ENCODE assay signal across 1 cellular context in genomic region chr16:28597692-28598261, GRCh38.
TF ChIP-seq lines count a peak whose summit lies in the region.

No MANE protein-coding gene starts in this region.

TF ChIP-seq in HepG2, 621 proteins besides CTCF, POLR2A, EP300 and RAD21 (continued from another document and continues in another):
- peak; percentile 17 for TF ChIP-seq ZNF407 (CRISPR knock-in tag; IDR thresholded peaks at IDR 0.05; ENCODE audit: not compliant biosample characterization)
- TF ChIP-seq KLF15 (CRISPR knock-in tag; IDR thresholded peaks at IDR 0.05; ENCODE audit: borderline replicate concordance), result 0 out of 2 replicates have a peak, but pooled peaks have one; percentile 19
- no peak for TF ChIP-seq ZNF256 (CRISPR knock-in tag; conservative IDR thresholded peaks at IDR 0.05)
- TF ChIP-seq REXO4 (CRISPR knock-in tag; IDR thresholded peaks at IDR 0.05; ENCODE audit: borderline replicate concordance), result no peak
- peak; percentile 59; the same call in 1 of the 2 replicates for TF ChIP-seq ZNF350 (CRISPR knock-in tag; IDR thresholded peaks at IDR 0.05; ENCODE audit: borderline replicate concordance, low read depth)
- TF ChIP-seq ZNF235 (CRISPR knock-in tag; IDR thresholded peaks at IDR 0.05; ENCODE audit: borderline replicate concordance), result no peak
- TF ChIP-seq ATF1 (CRISPR knock-in tag; IDR thresholded peaks at IDR 0.05), result no peak
- TF ChIP-seq SAP130 (CRISPR knock-in tag; IDR thresholded peaks at IDR 0.05; ENCODE audit: low read depth), result peak; percentile 46; the same call in 1 of the 2 replicates
- TF ChIP-seq BRD4 (CRISPR knock-in tag; IDR thresholded peaks at IDR 0.05), result no peak
- TF ChIP-seq HIVEP1 (CRISPR knock-in tag; IDR thresholded peaks at IDR 0.05), result 0 out of 2 replicates have a peak, but pooled peaks have one; percentile 21
- TF ChIP-seq ZNF343 (CRISPR knock-in tag; IDR thresholded peaks at IDR 0.05), result no peak
- no peak for TF ChIP-seq CREM (IDR thresholded peaks at IDR 0.05)
- no peak for TF ChIP-seq CREM (CRISPR knock-in tag; IDR thresholded peaks at IDR 0.05)
- TF ChIP-seq, protein P1, sequence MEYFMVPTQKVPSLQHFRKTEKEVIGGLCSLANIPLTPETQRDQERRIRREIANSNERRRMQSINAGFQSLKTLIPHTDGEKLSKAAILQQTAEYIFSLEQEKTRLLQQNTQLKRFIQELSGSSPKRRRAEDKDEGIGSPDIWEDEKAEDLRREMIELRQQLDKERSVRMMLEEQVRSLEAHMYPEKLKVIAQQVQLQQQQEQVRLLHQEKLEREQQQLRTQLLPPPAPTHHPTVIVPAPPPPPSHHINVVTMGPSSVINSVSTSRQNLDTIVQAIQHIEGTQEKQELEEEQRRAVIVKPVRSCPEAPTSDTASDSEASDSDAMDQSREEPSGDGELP (IDR thresholded peaks at IDR 0.05; ENCODE audit: borderline replicate concordance, low read depth), result no peak
- TF ChIP-seq, protein P2, sequence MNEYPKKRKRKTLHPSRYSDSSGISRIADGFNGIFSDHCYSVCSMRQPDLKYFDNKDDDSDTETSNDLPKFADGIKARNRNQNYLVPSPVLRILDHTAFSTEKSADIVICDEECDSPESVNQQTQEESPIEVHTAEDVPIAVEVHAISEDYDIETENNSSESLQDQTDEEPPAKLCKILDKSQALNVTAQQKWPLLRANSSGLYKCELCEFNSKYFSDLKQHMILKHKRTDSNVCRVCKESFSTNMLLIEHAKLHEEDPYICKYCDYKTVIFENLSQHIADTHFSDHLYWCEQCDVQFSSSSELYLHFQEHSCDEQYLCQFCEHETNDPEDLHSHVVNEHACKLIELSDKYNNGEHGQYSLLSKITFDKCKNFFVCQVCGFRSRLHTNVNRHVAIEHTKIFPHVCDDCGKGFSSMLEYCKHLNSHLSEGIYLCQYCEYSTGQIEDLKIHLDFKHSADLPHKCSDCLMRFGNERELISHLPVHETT (CRISPR knock-in tag; conservative IDR thresholded peaks at IDR 0.05), result no peak
- TF ChIP-seq IRX3 (CRISPR knock-in tag; IDR thresholded peaks at IDR 0.05; ENCODE audit: borderline replicate concordance, low read depth), result no peak
- TF ChIP-seq, protein P3, sequence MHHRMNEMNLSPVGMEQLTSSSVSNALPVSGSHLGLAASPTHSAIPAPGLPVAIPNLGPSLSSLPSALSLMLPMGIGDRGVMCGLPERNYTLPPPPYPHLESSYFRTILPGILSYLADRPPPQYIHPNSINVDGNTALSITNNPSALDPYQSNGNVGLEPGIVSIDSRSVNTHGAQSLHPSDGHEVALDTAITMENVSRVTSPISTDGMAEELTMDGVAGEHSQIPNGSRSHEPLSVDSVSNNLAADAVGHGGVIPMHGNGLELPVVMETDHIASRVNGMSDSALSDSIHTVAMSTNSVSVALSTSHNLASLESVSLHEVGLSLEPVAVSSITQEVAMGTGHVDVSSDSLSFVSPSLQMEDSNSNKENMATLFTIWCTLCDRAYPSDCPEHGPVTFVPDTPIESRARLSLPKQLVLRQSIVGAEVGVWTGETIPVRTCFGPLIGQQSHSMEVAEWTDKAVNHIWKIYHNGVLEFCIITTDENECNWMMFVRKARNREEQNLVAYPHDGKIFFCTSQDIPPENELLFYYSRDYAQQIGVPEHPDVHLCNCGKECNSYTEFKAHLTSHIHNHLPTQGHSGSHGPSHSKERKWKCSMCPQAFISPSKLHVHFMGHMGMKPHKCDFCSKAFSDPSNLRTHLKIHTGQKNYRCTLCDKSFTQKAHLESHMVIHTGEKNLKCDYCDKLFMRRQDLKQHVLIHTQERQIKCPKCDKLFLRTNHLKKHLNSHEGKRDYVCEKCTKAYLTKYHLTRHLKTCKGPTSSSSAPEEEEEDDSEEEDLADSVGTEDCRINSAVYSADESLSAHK (CRISPR knock-in tag; IDR thresholded peaks at IDR 0.05; ENCODE audit: borderline replicate concordance), result no peak
- TF ChIP-seq, protein P4, sequence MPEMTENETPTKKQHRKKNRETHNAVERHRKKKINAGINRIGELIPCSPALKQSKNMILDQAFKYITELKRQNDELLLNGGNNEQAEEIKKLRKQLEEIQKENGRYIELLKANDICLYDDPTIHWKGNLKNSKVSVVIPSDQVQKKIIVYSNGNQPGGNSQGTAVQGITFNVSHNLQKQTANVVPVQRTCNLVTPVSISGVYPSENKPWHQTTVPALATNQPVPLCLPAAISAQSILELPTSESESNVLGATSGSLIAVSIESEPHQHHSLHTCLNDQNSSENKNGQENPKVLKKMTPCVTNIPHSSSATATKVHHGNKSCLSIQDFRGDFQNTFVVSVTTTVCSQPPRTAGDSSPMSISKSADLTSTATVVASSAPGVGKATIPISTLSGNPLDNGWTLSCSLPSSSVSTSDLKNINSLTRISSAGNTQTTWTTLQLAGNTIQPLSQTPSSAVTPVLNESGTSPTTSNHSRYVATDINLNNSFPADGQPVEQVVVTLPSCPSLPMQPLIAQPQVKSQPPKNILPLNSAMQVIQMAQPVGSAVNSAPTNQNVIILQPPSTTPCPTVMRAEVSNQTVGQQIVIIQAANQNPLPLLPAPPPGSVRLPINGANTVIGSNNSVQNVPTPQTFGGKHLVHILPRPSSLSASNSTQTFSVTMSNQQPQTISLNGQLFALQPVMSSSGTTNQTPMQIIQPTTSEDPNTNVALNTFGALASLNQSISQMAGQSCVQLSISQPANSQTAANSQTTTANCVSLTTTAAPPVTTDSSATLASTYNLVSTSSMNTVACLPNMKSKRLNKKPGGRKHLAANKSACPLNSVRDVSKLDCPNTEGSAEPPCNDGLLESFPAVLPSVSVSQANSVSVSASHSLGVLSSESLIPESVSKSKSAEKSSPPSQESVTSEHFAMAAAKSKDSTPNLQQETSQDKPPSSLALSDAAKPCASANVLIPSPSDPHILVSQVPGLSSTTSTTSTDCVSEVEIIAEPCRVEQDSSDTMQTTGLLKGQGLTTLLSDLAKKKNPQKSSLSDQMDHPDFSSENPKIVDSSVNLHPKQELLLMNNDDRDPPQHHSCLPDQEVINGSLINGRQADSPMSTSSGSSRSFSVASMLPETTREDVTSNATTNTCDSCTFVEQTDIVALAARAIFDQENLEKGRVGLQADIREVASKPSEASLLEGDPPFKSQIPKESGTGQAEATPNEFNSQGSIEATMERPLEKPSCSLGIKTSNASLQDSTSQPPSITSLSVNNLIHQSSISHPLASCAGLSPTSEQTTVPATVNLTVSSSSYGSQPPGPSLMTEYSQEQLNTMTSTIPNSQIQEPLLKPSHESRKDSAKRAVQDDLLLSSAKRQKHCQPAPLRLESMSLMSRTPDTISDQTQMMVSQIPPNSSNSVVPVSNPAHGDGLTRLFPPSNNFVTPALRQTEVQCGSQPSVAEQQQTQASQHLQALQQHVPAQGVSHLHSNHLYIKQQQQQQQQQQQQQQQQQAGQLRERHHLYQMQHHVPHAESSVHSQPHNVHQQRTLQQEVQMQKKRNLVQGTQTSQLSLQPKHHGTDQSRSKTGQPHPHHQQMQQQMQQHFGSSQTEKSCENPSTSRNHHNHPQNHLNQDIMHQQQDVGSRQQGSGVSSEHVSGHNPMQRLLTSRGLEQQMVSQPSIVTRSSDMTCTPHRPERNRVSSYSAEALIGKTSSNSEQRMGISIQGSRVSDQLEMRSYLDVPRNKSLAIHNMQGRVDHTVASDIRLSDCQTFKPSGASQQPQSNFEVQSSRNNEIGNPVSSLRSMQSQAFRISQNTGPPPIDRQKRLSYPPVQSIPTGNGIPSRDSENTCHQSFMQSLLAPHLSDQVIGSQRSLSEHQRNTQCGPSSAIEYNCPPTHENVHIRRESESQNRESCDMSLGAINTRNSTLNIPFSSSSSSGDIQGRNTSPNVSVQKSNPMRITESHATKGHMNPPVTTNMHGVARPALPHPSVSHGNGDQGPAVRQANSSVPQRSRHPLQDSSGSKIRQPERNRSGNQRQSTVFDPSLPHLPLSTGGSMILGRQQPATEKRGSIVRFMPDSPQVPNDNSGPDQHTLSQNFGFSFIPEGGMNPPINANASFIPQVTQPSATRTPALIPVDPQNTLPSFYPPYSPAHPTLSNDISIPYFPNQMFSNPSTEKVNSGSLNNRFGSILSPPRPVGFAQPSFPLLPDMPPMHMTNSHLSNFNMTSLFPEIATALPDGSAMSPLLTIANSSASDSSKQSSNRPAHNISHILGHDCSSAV (CRISPR knock-in tag; IDR thresholded peaks at IDR 0.05; ENCODE audit: borderline replicate concordance), result no peak
- TF ChIP-seq, protein P5, sequence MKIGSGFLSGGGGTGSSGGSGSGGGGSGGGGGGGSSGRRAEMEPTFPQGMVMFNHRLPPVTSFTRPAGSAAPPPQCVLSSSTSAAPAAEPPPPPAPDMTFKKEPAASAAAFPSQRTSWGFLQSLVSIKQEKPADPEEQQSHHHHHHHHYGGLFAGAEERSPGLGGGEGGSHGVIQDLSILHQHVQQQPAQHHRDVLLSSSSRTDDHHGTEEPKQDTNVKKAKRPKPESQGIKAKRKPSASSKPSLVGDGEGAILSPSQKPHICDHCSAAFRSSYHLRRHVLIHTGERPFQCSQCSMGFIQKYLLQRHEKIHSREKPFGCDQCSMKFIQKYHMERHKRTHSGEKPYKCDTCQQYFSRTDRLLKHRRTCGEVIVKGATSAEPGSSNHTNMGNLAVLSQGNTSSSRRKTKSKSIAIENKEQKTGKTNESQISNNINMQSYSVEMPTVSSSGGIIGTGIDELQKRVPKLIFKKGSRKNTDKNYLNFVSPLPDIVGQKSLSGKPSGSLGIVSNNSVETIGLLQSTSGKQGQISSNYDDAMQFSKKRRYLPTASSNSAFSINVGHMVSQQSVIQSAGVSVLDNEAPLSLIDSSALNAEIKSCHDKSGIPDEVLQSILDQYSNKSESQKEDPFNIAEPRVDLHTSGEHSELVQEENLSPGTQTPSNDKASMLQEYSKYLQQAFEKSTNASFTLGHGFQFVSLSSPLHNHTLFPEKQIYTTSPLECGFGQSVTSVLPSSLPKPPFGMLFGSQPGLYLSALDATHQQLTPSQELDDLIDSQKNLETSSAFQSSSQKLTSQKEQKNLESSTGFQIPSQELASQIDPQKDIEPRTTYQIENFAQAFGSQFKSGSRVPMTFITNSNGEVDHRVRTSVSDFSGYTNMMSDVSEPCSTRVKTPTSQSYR (CRISPR knock-in tag; IDR thresholded peaks at IDR 0.05; ENCODE audit: borderline replicate concordance), result peak; percentile 52; the same call in 1 of the 2 replicates
- TF ChIP-seq MTA1 (CRISPR knock-in tag; IDR thresholded peaks at IDR 0.05; ENCODE audit: borderline replicate concordance), result no peak
- no peak for TF ChIP-seq ELK4 (CRISPR knock-in tag; IDR thresholded peaks at IDR 0.05; ENCODE audit: borderline replicate concordance)
- no peak for TF ChIP-seq ZC3H13 (CRISPR knock-in tag; IDR thresholded peaks at IDR 0.05)
